Comparison of ENCODE assay signal across 26 cellular contexts in the genomic region with DNA sequence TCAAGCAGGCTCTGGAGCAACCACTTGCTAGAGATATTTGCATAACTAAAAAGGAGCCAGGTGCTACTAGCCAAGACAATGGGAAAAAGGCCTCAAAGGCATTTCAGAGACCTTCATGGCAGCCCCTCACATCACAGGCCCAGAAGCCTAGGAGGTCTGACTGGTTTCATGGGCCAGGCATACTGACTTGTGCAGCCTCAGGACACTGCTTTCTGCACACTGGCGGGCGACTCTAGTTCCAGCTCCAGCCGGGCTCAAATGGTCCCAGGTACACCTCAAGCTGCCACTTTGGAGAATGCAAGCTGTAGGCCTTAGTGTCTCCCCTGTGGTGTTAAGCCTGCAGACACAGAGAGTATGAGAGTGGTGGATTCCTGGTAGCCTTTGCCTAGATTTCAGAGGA.
"Had no signal": no experiment of that assay in that cellular context is flagged by ENCODE, and none has a peak within 500 bp of the region (broad histone marks: within the 10 kb centered on the region; RNA-seq: fewer than 3 reads in every experiment).

No MANE protein-coding gene starts in this region.

- H3K27me3 ChIP-seq: breast epithelium, pancreas, stomach, tibial artery had no signal

- DNase-seq: activated CD4-positive, alpha-beta T cell treated with anti-CD3 and anti-CD28 coated beads for 1 hour; activated CD4-positive, alpha-beta T cell treated with anti-CD3 and anti-CD28 coated beads, Interleukin-2, amount 50 U/mL, for 1 hour; activated CD8-positive, alpha-beta memory T cell treated with anti-CD3 and anti-CD28 coated beads, Interleukin-2, amount 10 ng/mL, durations not matched to agents 7 days and 5 days; activated CD8-positive, alpha-beta T cell treated with anti-CD3 and anti-CD28 coated beads for 36 hours; activated naive CD4-positive, alpha-beta T cell; activated T-cell treated with anti-CD3 and anti-CD28 coated beads, Interleukin-2, amount 50 U/mL, for 48 hours; central memory CD4-positive, alpha-beta T cell; left ventricle myocardium inferior; mucosa of descending colon; pancreas; retina; small intestine; stimulated activated CD4-positive, alpha-beta T cell treated with anti-CD3 and anti-CD28 coated beads, Interleukin-1b, Interleukin-23, amount 100 ng/mL, for 48 hours; stimulated activated CD4-positive, alpha-beta T cell treated with anti-CD3 and anti-CD28 coated beads, Interleukin-4, amount 100 ng/mL, for 4 hours; stimulated activated CD8-positive, alpha-beta memory T cell treated with anti-CD3 and anti-CD28 coated beads, Interleukin-4, amount 100 ng/mL, for 48 hours; stimulated activated naive B cell treated with anti-CD40 and anti-IgM and Interleukin-4, amounts not matched to agents 10 μg/mL and 1 μg/mL and 100 μg/mL, for 72 hours; stomach; T-helper 2 cell; tibial artery had no signal

- H3K9me3 ChIP-seq: breast epithelium, left ventricle myocardium inferior, mucosa of descending colon, pancreas, prostate gland, stomach, tibial artery had no signal

- H3K27ac Mint-ChIP-seq: activated CD8-positive, alpha-beta T cell treated with anti-CD3 and anti-CD28 coated beads for 36 hours; activated naive CD4-positive, alpha-beta T cell treated with anti-CD3 and anti-CD28 coated beads, Interleukin-2, amount 50 U/mL, for 72 hours; activated T-helper 2 cell treated with anti-CD3 and anti-CD28 coated beads, Interferon-gamma antibody, Interleukin-2, Interleukin-4, amounts not matched to agents 10 μg/mL and 5 μg/mL and 100 μg/mL, durations not matched to agents 14 hours and 24 hours and 36 hours; natural killer cell treated with Interleukin-12 subunit alpha and Interleukin-12 subunit beta and Interleukin-15 and Interleukin-18, amount 100 ng/mL, for 72 hours; stimulated activated naive B cell treated with anti-CD40 and anti-IgM and Interleukin-4, amounts not matched to agents 10 μg/mL and 1 μg/mL and 100 μg/mL, for 72 hours had no signal

- H3K27ac ChIP-seq: breast epithelium, epithelial cell of prostate, left ventricle myocardium inferior, pancreas, prostate gland, stomach, tibial artery had no signal

- H3K4me3 Mint-ChIP-seq: activated CD8-positive, alpha-beta memory T cell treated with anti-CD3 and anti-CD28 coated beads, Interleukin-2, amount 10 ng/mL, durations not matched to agents 7 days and 5 days; activated CD8-positive, alpha-beta T cell treated with anti-CD3 and anti-CD28 coated beads for 36 hours; natural killer cell treated with Interleukin-12 subunit alpha and Interleukin-12 subunit beta and Interleukin-15 and Interleukin-18, amount 100 ng/mL, for 72 hours; stimulated activated naive B cell treated with anti-CD40 and anti-IgM and Interleukin-4, amounts not matched to agents 10 μg/mL and 1 μg/mL and 100 μg/mL, for 72 hours had no signal

- H3K4me3 ChIP-seq: breast epithelium, left ventricle myocardium inferior, lung, mucosa of descending colon, pancreas, prostate gland, stomach, tibial artery had no signal

- H3K9me3 Mint-ChIP-seq: activated CD8-positive, alpha-beta T cell treated with anti-CD3 and anti-CD28 coated beads for 36 hours; activated T-helper 2 cell treated with anti-CD3 and anti-CD28 coated beads, Interferon-gamma antibody, Interleukin-2, Interleukin-4, amounts not matched to agents 10 μg/mL and 5 μg/mL and 100 μg/mL, durations not matched to agents 14 hours and 24 hours and 36 hours; natural killer cell treated with Interleukin-12 subunit alpha and Interleukin-12 subunit beta and Interleukin-15 and Interleukin-18, amount 100 ng/mL, for 72 hours; stimulated activated naive B cell treated with anti-CD40 and anti-IgM and Interleukin-4, amounts not matched to agents 10 μg/mL and 1 μg/mL and 100 μg/mL, for 72 hours had no signal

- H3K36me3 ChIP-seq: breast epithelium, left ventricle myocardium inferior, pancreas, prostate gland, stomach, tibial artery had no signal

- H3K4me1 ChIP-seq: breast epithelium, left ventricle myocardium inferior, prostate gland, tibial artery had no signal

- H3K4me1 Mint-ChIP-seq: activated CD8-positive, alpha-beta memory T cell treated with anti-CD3 and anti-CD28 coated beads, Interleukin-2, amount 10 ng/mL, durations not matched to agents 7 days and 5 days; stimulated activated naive B cell treated with anti-CD40 and anti-IgM and Interleukin-4, amounts not matched to agents 10 μg/mL and 1 μg/mL and 100 μg/mL, for 72 hours had no signal

- H3K36me3 Mint-ChIP-seq: activated CD8-positive, alpha-beta memory T cell treated with anti-CD3 and anti-CD28 coated beads, Interleukin-2, amount 10 ng/mL, durations not matched to agents 7 days and 5 days; activated naive CD4-positive, alpha-beta T cell treated with anti-CD3 and anti-CD28 coated beads, Interleukin-2, amount 50 U/mL, for 72 hours; natural killer cell treated with Interleukin-12 subunit alpha and Interleukin-12 subunit beta and Interleukin-15 and Interleukin-18, amount 100 ng/mL, for 72 hours; stimulated activated naive B cell treated with anti-CD40 and anti-IgM and Interleukin-4, amounts not matched to agents 10 μg/mL and 1 μg/mL and 100 μg/mL, for 72 hours had no signal
